Comparison of ENCODE assay signal across 10 cellular contexts in the genomic region with DNA sequence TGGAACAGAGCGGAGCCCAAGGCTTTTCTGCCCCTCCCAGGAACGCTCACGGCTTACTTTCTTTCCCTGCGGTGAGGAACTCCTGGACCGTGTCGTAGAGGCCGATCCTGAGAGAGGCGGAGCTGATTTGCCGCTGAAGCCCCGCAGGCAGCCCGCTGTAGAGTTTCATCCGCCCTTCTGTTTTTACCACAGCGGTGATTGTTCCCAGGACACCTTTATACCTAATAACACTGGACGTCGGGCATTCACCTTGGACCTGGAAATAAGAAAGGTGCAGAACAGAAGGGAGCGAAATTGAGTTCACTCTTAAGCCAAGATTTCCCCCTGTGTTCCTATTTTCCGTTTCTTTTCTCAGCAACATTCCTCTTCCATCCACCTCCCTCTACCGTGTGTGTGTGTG.
DNase-seq lines count a peak whose midpoint lies in the region; ATAC-seq lines count a peak whose summit lies in the region.
"Had no signal": no experiment of that assay in that cellular context is flagged by ENCODE, and none has a peak within 500 bp of the region (broad histone marks: within the 10 kb centered on the region; RNA-seq: fewer than 3 reads in every experiment).

No MANE protein-coding gene starts in this region.

- peaks cover 41% of the 10 kb centered on the region for H3K27me3 Mint-ChIP-seq in memory B cell

- H3K36me3 ChIP-seq in ACC112 (ENCODE audit: insufficient read depth, low read length) (no peaks in the 10 kb centered on the region), endocrine pancreas (ENCODE audit: control insufficient read depth, insufficient read depth, low read length) (no peaks in the 10 kb centered on the region)

- H3K4me1 Mint-ChIP-seq in memory B cell: peaks cover 15% of the 10 kb centered on the region

- H3K27ac ChIP-seq in ACC112 (ENCODE audit: low read depth, low read length): no peak overlapping the region

- H3K4me3 Mint-ChIP-seq in memory B cell: peak overlapping the region; percentile 57

- no peak overlapping the region for H3K9ac ChIP-seq in endocrine pancreas (ENCODE audit: control insufficient read depth, insufficient read depth, low read length)

- H3K36me3 Mint-ChIP-seq in memory B cell: peaks cover 5% of the 10 kb centered on the region

- H3K79me2 ChIP-seq in ACC112 (ENCODE audit: control insufficient read depth, insufficient read depth, low read length, unreplicated experiment): no peaks in the 10 kb centered on the region

- H3K27me3 ChIP-seq in ACC112 (ENCODE audit: insufficient read depth, low read length) (peaks cover 89% of the 10 kb centered on the region), endocrine pancreas (ENCODE audit: control insufficient read depth, insufficient read depth, low read length) (no peaks in the 10 kb centered on the region)

- peaks cover 11% of the 10 kb centered on the region for H3K9me3 Mint-ChIP-seq in memory B cell

- no peaks in the 10 kb centered on the region for H3K9me3 ChIP-seq in endocrine pancreas (ENCODE audit: control insufficient read depth, low read length)

- H3K4me1 ChIP-seq in ACC112 (ENCODE audit: control insufficient read depth, insufficient read depth, low read length, unreplicated experiment) (no peaks in the 10 kb centered on the region), endocrine pancreas (ENCODE audit: control insufficient read depth, insufficient read depth, low read length) (no peaks in the 10 kb centered on the region)

- no peak overlapping the region for H2AFZ ChIP-seq in ACC112 (ENCODE audit: low read length, unreplicated experiment)

- H3K4me3 ChIP-seq in ACC112 (ENCODE audit: low read depth, low read length): 0 out of 2 replicates have a peak overlapping the region, but pooled peaks have one; percentile 72
- peak overlapping the region; percentile 46 for H3K4me3 ChIP-seq in endocrine pancreas (ENCODE audit: control insufficient read depth, insufficient read depth, low read length)

- no peak overlapping the region for H3K27ac Mint-ChIP-seq in memory B cell

- ATAC-seq in HG02852 (IDR thresholded peaks at IDR 0.05; ENCODE audit: unreplicated experiment) (peak; percentile 58), memory B cell (ENCODE audit: low read depth) (peak; percentile 38), GM19328 (IDR thresholded peaks at IDR 0.05; ENCODE audit: unreplicated experiment) (no peak), HG03139 (IDR thresholded peaks at IDR 0.05; ENCODE audit: unreplicated experiment) (no peak)

- DNase-seq in memory B cell (ENCODE audit: low spot score in 2 of 2): no peak
- no peak for DNase-seq in NCI-H128 (lab: John Stamatoyannopoulos, UW; ENCODE audit: unreplicated experiment)
- DNase-seq in central memory CD4-positive, alpha-beta T cell: no peak
- DNase-seq: activated naive CD4-positive, alpha-beta T cell; COR-L47 had no signal

Comparison
In these comparisons a context has a peak if more than half of its experiments do, and no peak if none do; other contexts are left out.
1. ATAC-seq: peak in HG02852 (single experiment) and memory B cell (single experiment); none in GM19328 (single experiment) and HG03139 (single experiment).